ENCODE assay signal across 29 cellular contexts in genomic region chr3:48418140-48418539, GRCh38. TPM values are rescaled to one million over a fixed set of nuclear protein-coding genes. Genes with fewer than 3 reads are reported as not detected.
"Had no signal": no experiment of that assay in that cellular context is flagged by ENCODE, and none has a peak within 500 bp of the region (broad histone marks: within the 10 kb centered on the region; RNA-seq: fewer than 3 reads in every experiment).

No MANE protein-coding gene starts in this region.

- H3K36me3 ChIP-seq: brain microvascular endothelial cell had no signal

- H3K27me3 ChIP-seq: brain microvascular endothelial cell, dorsolateral prefrontal cortex had no signal

- FAIRE-seq: astrocyte, bronchial epithelial cell, frontal cortex had no signal

- H3K4me3 ChIP-seq: coronary artery, dorsolateral prefrontal cortex had no signal

- DNase-seq: activated CD4-positive, alpha-beta T cell treated with anti-CD3 and anti-CD28 coated beads for 4 hours; activated CD4-positive, alpha-beta T cell treated with anti-CD3 and anti-CD28 coated beads, Interleukin-2, amount 10 ng/mL, durations not matched to agents 7 days and 5 days; activated CD4-positive, alpha-beta T cell treated with anti-CD3 and anti-CD28 coated beads, Interleukin-2, amount 50 U/mL, for 4 hours; activated CD4-positive, CD25-positive, alpha-beta regulatory T cell; activated CD4-positive, CD25-positive, alpha-beta regulatory T cell treated with anti-CD3 and anti-CD28 coated beads, Interleukin-2, amount 50 U/mL, for 72 hours; activated CD8-positive, alpha-beta memory T cell treated with anti-CD3 and anti-CD28 coated beads for 24 hours; activated CD8-positive, alpha-beta T cell treated with anti-CD3 and anti-CD28 coated beads for 36 hours; activated effector memory CD4-positive, alpha-beta T cell treated with Interleukin-2 at 50 U/mL for 16 hours; activated gamma-delta T cell treated with Interleukin-2 at 50 U/mL for 16 hours; activated naive CD4-positive, alpha-beta T cell treated with anti-CD3 and anti-CD28 coated beads, Interleukin-2, amount 50 U/mL, for 16 hours; activated naive CD4-positive, alpha-beta T cell treated with Interleukin-2 at 50 U/mL for 16 hours; activated T-cell treated with anti-CD3 and anti-CD28 coated beads, Interleukin-2, amount 50 U/mL, for 4 hours; amniotic stem cell; anterior cingulate cortex; brain microvascular endothelial cell; dorsolateral prefrontal cortex; effector memory CD4-positive, alpha-beta T cell; endodermal cell; foreskin fibroblast; T-helper 1 cell; T-helper 17 cell; T1000 had no signal

- H3K27ac ChIP-seq: brain microvascular endothelial cell had no signal

- ATAC-seq: activated CD8-positive, alpha-beta T cell treated with anti-CD3 and anti-CD28 coated beads for 36 hours; activated T-cell treated with anti-CD3 and anti-CD28 coated beads, Interleukin-2, amount 50 U/mL, for 4 hours; activated T-helper 17 cell treated with anti-CD3 and anti-CD28 coated beads, Interleukin-2, amount 50 U/mL, for 72 hours; esophagus mucosa; T-helper 17 cell had no signal

RNA-seq across cellular contexts. Expression of gene FBXW12, which starts 46.1 kb away (rescaled TPM):
- total RNA-seq: activated CD4-positive, alpha-beta T cell treated with anti-CD3 and anti-CD28 coated beads, Interleukin-2, amount 10 ng/mL, durations not matched to agents 7 days and 5 days; activated CD8-positive, alpha-beta T cell treated with anti-CD3 and anti-CD28 coated beads for 36 hours; activated T-cell treated with anti-CD3 and anti-CD28 coated beads, Interleukin-2, amount 50 U/mL, for 4 hours; activated T-helper 17 cell treated with anti-CD3 and anti-CD28 coated beads, Interleukin-2, amount 50 U/mL, for 72 hours; astrocyte; bronchial epithelial cell; cardiac septum; esophagus mucosa; T-helper 17 cell had no signal
